ENCODE assay signal across 21 cellular contexts in genomic region chr3:35722902-35723301, GRCh38.
"Had no signal": no experiment of that assay in that cellular context is flagged by ENCODE, and none has a peak within 500 bp of the region (broad histone marks: within the 10 kb centered on the region; RNA-seq: fewer than 3 reads in every experiment).

No MANE protein-coding gene starts in this region.

- H3K9me3 ChIP-seq: colonic mucosa, esophagus muscularis mucosa, gastroesophageal sphincter, heart left ventricle, mucosa of descending colon had no signal

- H3K79me2 ChIP-seq: hepatocyte had no signal

- H3K4me1 ChIP-seq: colonic mucosa, esophagus muscularis mucosa, foreskin keratinocyte, gastroesophageal sphincter, heart left ventricle had no signal

- DNase-seq: colonic mucosa; cortex of kidney; effector CD8-positive, alpha-beta T cell; foreskin keratinocyte; heart left ventricle; hypothalamus; immature natural killer cell; islet precursor cell; kidney; kidney glomerular epithelial cell; left colon; left ventricle myocardium superior; mammary epithelial cell; mesendoderm; mucosa of descending colon; naive thymus-derived CD4-positive, alpha-beta T cell had no signal

- H3K4me3 ChIP-seq: colonic mucosa, esophagus muscularis mucosa, gastroesophageal sphincter, heart left ventricle, hepatocyte, lung, mucosa of descending colon had no signal

- H3K27me3 ChIP-seq: colonic mucosa, esophagus muscularis mucosa, foreskin keratinocyte, heart left ventricle, hepatocyte had no signal

- ATAC-seq: foreskin keratinocyte; gastroesophageal sphincter; heart left ventricle; left colon; left lobe of liver; left ventricle myocardium superior; mucosa of descending colon; naive thymus-derived CD4-positive, alpha-beta T cell had no signal

- H2AFZ ChIP-seq: hepatocyte had no signal

- H3K36me3 ChIP-seq: colonic mucosa, esophagus muscularis mucosa, gastroesophageal sphincter, heart left ventricle had no signal

- H3K4me2 ChIP-seq: hepatocyte had no signal

- H3K27ac ChIP-seq: colonic mucosa, esophagus muscularis mucosa, foreskin keratinocyte, gastroesophageal sphincter, heart left ventricle, hepatocyte had no signal
